Comparison of ENCODE assay signal across 9 cellular contexts in genomic region chr2:175154670-175155082, GRCh38. TPM values are rescaled to one million over a fixed set of nuclear protein-coding genes. Genes with fewer than 3 reads are reported as not detected.
DNase-seq lines count a peak whose midpoint lies in the region; ATAC-seq and TF ChIP-seq lines count a peak whose summit lies in the region.
"Had no signal": no experiment of that assay in that cellular context is flagged by ENCODE, and none has a peak within 500 bp of the region (broad histone marks: within the 10 kb centered on the region; RNA-seq: fewer than 3 reads in every experiment).

No MANE protein-coding gene starts in this region.

- H3K27ac ChIP-seq in trophoblast cell (ENCODE audit: low read depth, low read length) = no peak overlapping the region
- H3K27ac ChIP-seq: skin epidermis had no signal

- peaks cover 4% of the 10 kb centered on the region for H3K79me2 ChIP-seq in trophoblast cell (ENCODE audit: control insufficient read depth, insufficient read depth, low read length, poor library complexity)

- H3K23ac ChIP-seq in trophoblast cell (ENCODE audit: low read length) = no peak overlapping the region

- H2AK5ac ChIP-seq in trophoblast cell (ENCODE audit: low read length) = no peak overlapping the region

- peaks cover 0 to 2% of the 10 kb centered on the region in 2 experiments for H3K4me1 ChIP-seq in trophoblast cell (ENCODE audit: control insufficient read depth in 1 of 2, insufficient read depth in 2 of 2, low read length in 2 of 2)

- no peaks in the 10 kb centered on the region for H3K27me3 ChIP-seq in trophoblast cell (ENCODE audit: insufficient read depth, low read length)

- peak overlapping the region; percentile 5 for H3K9ac ChIP-seq in trophoblast cell (ENCODE audit: low read length)

- H3K79me1 ChIP-seq in trophoblast cell (ENCODE audit: low read length) = no peaks in the 10 kb centered on the region

- H3K36me3 ChIP-seq in trophoblast cell (ENCODE audit: control insufficient read depth in 1 of 2, insufficient read depth in 2 of 2, low read length in 2 of 2) = peaks cover 0 to 3% of the 10 kb centered on the region in 2 experiments

- H3K9me3 ChIP-seq in trophoblast cell (ENCODE audit: insufficient read depth, low read depth, low read length) = no peaks in the 10 kb centered on the region

- H2AFZ ChIP-seq in trophoblast cell (ENCODE audit: insufficient read depth, low read length, poor library complexity) = no peak overlapping the region

- H4K91ac ChIP-seq in trophoblast cell (ENCODE audit: low read depth, low read length) = no peak overlapping the region

- H3K4me3 ChIP-seq in trophoblast cell (ENCODE audit: low read depth, low read length) = no peak overlapping the region
- H3K4me3 ChIP-seq: skin epidermis had no signal

- no peak overlapping the region for H2BK120ac ChIP-seq in trophoblast cell (ENCODE audit: insufficient read depth, low read length, poor library complexity)

- no peak overlapping the region for H2BK5ac ChIP-seq in trophoblast cell (ENCODE audit: low read depth, low read length, poor library complexity)

- H4K12ac ChIP-seq in trophoblast cell (ENCODE audit: low read depth, low read length) = no peak overlapping the region

- no peak overlapping the region for H4K8ac ChIP-seq in trophoblast cell (ENCODE audit: low read depth, low read length)

- no peak for DNase-seq in trophoblast cell
- no peak for DNase-seq in stimulated activated CD4-positive, alpha-beta T cell treated with anti-CD3 and anti-CD28 coated beads, Interleukin-4, amount 100 ng/mL, for 1 hour
- no peak for DNase-seq in ecto neural progenitor cell (ENCODE audit: low spot score)
- DNase-seq: NCI-H1417 treated with DMSO at 0.1 percent for 48 hours had no signal

- no peak overlapping the region for H2BK12ac ChIP-seq in trophoblast cell (ENCODE audit: low read length)

- ATAC-seq in GM18870 (IDR thresholded peaks at IDR 0.05; ENCODE audit: unreplicated experiment) = peak; percentile 84
- peak; percentile 81 for ATAC-seq in HG02852 (IDR thresholded peaks at IDR 0.05; ENCODE audit: unreplicated experiment)
- ATAC-seq in SK-N-SH treated with all-trans-retinoic acid at 6 μM for 48 hours = peak; percentile 97
- ATAC-seq in HG02642 (IDR thresholded peaks at IDR 0.05; ENCODE audit: poor library complexity, unreplicated experiment) = no peak

- no peak overlapping the region for H3K14ac ChIP-seq in trophoblast cell (ENCODE audit: low read length)

- H3K4ac ChIP-seq in trophoblast cell (ENCODE audit: low read depth, low read length) = peak overlapping the region; percentile 83

- H3K18ac ChIP-seq in trophoblast cell (ENCODE audit: low read length) = no peak overlapping the region

- H3K4me2 ChIP-seq in trophoblast cell (ENCODE audit: low read length) = no peak overlapping the region

TF ChIP-seq in SK-N-SH treated with all-trans-retinoic acid at 6 μM for 48 hours, 23 proteins besides CTCF, POLR2A, EP300 and RAD21:
- TF ChIP-seq ISL1 (CRISPR knock-in tag; IDR thresholded peaks at IDR 0.05) = no peak
- no peak for TF ChIP-seq ZFP30 (CRISPR knock-in tag; IDR thresholded peaks at IDR 0.05)
- no peak for TF ChIP-seq PPARA (CRISPR knock-in tag; IDR thresholded peaks at IDR 0.05; ENCODE audit: borderline replicate concordance)
- TF ChIP-seq BACH2 (CRISPR knock-in tag; IDR thresholded peaks at IDR 0.05; ENCODE audit: borderline replicate concordance) = no peak
- TF ChIP-seq PATZ1 (CRISPR knock-in tag; IDR thresholded peaks at IDR 0.05; ENCODE audit: borderline replicate concordance) = no peak
- TF ChIP-seq GLIS3 (CRISPR knock-in tag; IDR thresholded peaks at IDR 0.05) = no peak
- no peak for TF ChIP-seq SNAI2 (CRISPR knock-in tag; IDR thresholded peaks at IDR 0.05)
- no peak for TF ChIP-seq CSRNP3 (CRISPR knock-in tag; IDR thresholded peaks at IDR 0.05)
- no peak for TF ChIP-seq TOX (CRISPR knock-in tag; IDR thresholded peaks at IDR 0.05; ENCODE audit: borderline replicate concordance)
TF ChIP-seq in SK-N-SH treated with all-trans-retinoic acid at 6 μM for 48 hours: peak in this region for 0.

RNA-seq across cellular contexts. Expression of gene ATF2, which starts 13.3 kb away (rescaled TPM):
- 24.9 and 27.7 TPM in 2 replicates for polyA plus RNA-seq in trophoblast cell (2013)

RNA-seq across cellular contexts. Expression of gene ATP5MC3, which starts 26.8 kb away (rescaled TPM):
- polyA plus RNA-seq in trophoblast cell (2013) = 290 and 302 TPM in 2 replicates
